11 cellular contexts compared by ENCODE assay signal in the genomic region with DNA sequence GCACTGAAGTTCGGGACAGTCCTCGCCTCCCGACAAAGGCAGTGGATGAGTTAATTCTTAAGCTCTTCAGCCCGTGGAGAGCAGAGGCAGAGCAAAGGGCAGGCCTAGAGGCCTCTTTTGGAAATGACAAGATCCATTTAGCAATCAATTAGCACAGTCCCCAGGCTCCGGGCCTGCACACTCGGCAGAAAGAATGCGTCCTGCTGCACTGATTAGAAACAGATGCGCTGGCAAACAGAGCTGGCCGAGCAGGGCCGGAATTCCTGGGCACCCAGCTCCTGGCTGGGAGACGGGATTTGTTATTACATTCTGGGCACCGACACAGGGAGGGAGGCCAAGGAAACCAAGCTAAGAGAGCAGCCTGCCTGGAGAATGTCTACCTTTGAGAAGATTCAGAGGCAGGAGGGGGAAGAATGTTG.
A peak's percentile ranks its signal among the peaks of the same experiment; 100 is the strongest.
DNase-seq lines count a peak whose midpoint lies in the region; ATAC-seq and TF ChIP-seq lines count a peak whose summit lies in the region.
"Had no signal": no experiment of that assay in that cellular context is flagged by ENCODE, and none has a peak within 500 bp of the region (broad histone marks: within the 10 kb centered on the region; RNA-seq: fewer than 3 reads in every experiment).

No MANE protein-coding gene starts in this region.

- no peaks in the 10 kb centered on the region for H3K36me3 Mint-ChIP-seq in GM23338 (ENCODE audit: low read depth)

- H3K4me2 ChIP-seq in GM23338, result no peak overlapping the region

- H2AFZ ChIP-seq in GM23338, result peak overlapping the region; percentile 25

- H3K27me3 Mint-ChIP-seq in GM23338 (ENCODE audit: insufficient read depth, low read depth, poor library complexity), result peaks cover 8% of the 10 kb centered on the region

- no peaks in the 10 kb centered on the region for H3K4me1 ChIP-seq in GM23338 (ENCODE audit: insufficient read depth)

- H3K27me3 ChIP-seq in GM23338 (ENCODE audit: insufficient read depth), result no peaks in the 10 kb centered on the region

- no peak overlapping the region for H3K4me3 Mint-ChIP-seq in GM23338

- peak overlapping the region; percentile 85; the same call in 1 of the 2 replicates for H3K27ac Mint-ChIP-seq in GM23338

- H3K9me3 Mint-ChIP-seq in GM23338, result no peaks in the 10 kb centered on the region

- DNase-seq in GM23338 (ENCODE audit: low spot score) (peak; percentile 59), cardiac fibroblast (ENCODE audit: low read depth in 2 of 2) (peak; percentile 83 to 97), inferior parietal cortex (ENCODE audit: extremely low spot score) (peak; percentile 37), skeletal muscle cell (ENCODE audit: low read depth) (peak; percentile 83), GM13977 (ENCODE audit: low spot score) (no peak), NCI-H2081 treated with DMSO at 0.1 percent for 48 hours (lab: John Stamatoyannopoulos, UW) (no peak)
- DNase-seq: activated CD4-positive, alpha-beta T cell treated with anti-CD3 and anti-CD28 coated beads for 1 hour; stimulated activated naive CD4-positive, alpha-beta T cell had no signal

- no peak overlapping the region for H3K4me3 ChIP-seq in GM23338
- no peak overlapping the region for H3K4me3 ChIP-seq in cardiac fibroblast (replicated peaks in 1 of 2; ENCODE audit: low read depth in 2 of 2, low read length in 2 of 2)
- no peak overlapping the region for H3K4me3 ChIP-seq in skeletal muscle cell (ENCODE audit: low read depth, low read length)
- H3K4me3 ChIP-seq: GM12878 had no signal

- ATAC-seq in GM23338 (peak; percentile 90), HG02981 (IDR thresholded peaks at IDR 0.05; ENCODE audit: unreplicated experiment) (no peak), HG02759 (IDR thresholded peaks at IDR 0.05; ENCODE audit: unreplicated experiment) (no peak)
- ATAC-seq: GM12878 had no signal

- in situ Hi-C loops in GM13977 (cut with MboI; ENCODE audit: low pct_unique_long_range_greater_than_20kb, low sequenced_read_pairs, unreplicated experiment), result no loop called here

- no peak overlapping the region for H3K27ac ChIP-seq in GM23338 (ENCODE audit: low read depth)

- H3F3A ChIP-seq in GM23338 (replicated peaks; ENCODE audit: low read depth), result no peaks in the 10 kb centered on the region

- no peaks in the 10 kb centered on the region for H4K20me1 ChIP-seq in GM23338 (replicated peaks; ENCODE audit: insufficient read depth)

- no peaks in the 10 kb centered on the region for H3K36me3 ChIP-seq in GM23338 (ENCODE audit: insufficient read depth)

- H3K79me2 ChIP-seq in GM23338 (replicated peaks; ENCODE audit: insufficient read depth), result no peaks in the 10 kb centered on the region

- no peaks in the 10 kb centered on the region for H3K9me2 ChIP-seq in GM23338 (ENCODE audit: insufficient read depth)

- H3K4me1 Mint-ChIP-seq in GM23338, result peaks cover 10% of the 10 kb centered on the region; the same call in 2 of the 3 replicates

- no peak for TF ChIP-seq CTCF in GM23338 (conservative IDR thresholded peaks at IDR 0.05; ENCODE audit: low read depth in 2 of 2)
- TF ChIP-seq CTCF in cardiac fibroblast (IDR thresholded peaks at IDR 0.05; ENCODE audit: low read depth, low read length), result peak; percentile 29
- TF ChIP-seq CTCF in GM13977 (IDR thresholded peaks at IDR 0.05; ENCODE audit: extremely low read depth, insufficient read depth, missing control alignments), result no peak

TF ChIP-seq in GM23338, 12 proteins besides CTCF, POLR2A, EP300 and RAD21 (continues in another document):
- TF ChIP-seq JUNB (IDR thresholded peaks at IDR 0.05; ENCODE audit: unreplicated experiment) (no peak), STAT1 (IDR thresholded peaks at IDR 0.05; ENCODE audit: unreplicated experiment) (no peak), EZH2 (IDR thresholded peaks at IDR 0.05; ENCODE audit: low read depth, unreplicated experiment) (no peak), EZH2phosphoT487 (IDR thresholded peaks at IDR 0.05; ENCODE audit: unreplicated experiment) (no peak), ZNF114 (CRISPR knock-in tag; IDR thresholded peaks at IDR 0.05) (no peak), CREB1 (CRISPR knock-in tag; IDR thresholded peaks at IDR 0.05; ENCODE audit: low read depth) (no peak), REST (IDR thresholded peaks at IDR 0.05; ENCODE audit: unreplicated experiment) (no peak), ZNF331 (CRISPR knock-in tag; IDR thresholded peaks at IDR 0.05; ENCODE audit: low read depth) (no peak), POLR2AphosphoS5 (IDR thresholded peaks at IDR 0.05; ENCODE audit: low read depth) (no peak), NANOG (IDR thresholded peaks at IDR 0.05; ENCODE audit: borderline replicate concordance) (no peak)
- TF ChIP-seq, protein P1, sequence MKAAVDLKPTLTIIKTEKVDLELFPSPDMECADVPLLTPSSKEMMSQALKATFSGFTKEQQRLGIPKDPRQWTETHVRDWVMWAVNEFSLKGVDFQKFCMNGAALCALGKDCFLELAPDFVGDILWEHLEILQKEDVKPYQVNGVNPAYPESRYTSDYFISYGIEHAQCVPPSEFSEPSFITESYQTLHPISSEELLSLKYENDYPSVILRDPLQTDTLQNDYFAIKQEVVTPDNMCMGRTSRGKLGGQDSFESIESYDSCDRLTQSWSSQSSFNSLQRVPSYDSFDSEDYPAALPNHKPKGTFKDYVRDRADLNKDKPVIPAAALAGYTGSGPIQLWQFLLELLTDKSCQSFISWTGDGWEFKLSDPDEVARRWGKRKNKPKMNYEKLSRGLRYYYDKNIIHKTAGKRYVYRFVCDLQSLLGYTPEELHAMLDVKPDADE (IDR thresholded peaks at IDR 0.05), result no peak

Comparison
In these comparisons a context has a peak if more than half of its experiments do, and no peak if none do; other contexts are left out.
1. DNase-seq: peak in GM23338 (single experiment), cardiac fibroblast (2 of 2), inferior parietal cortex (single experiment) and skeletal muscle cell (single experiment); none in GM13977 (single experiment) and NCI-H2081 treated with DMSO at 0.1 percent for 48 hours (single experiment).